1 cellular context compared by ENCODE assay signal in genomic region chr17:8420041-8420934, GRCh38.
A peak's percentile ranks its signal among the peaks of the same experiment; 100 is the strongest.
TF ChIP-seq lines count a peak whose summit lies in the region.

No MANE protein-coding gene starts in this region.

TF ChIP-seq in HepG2, 621 proteins besides CTCF, POLR2A, EP300 and RAD21 (continued from another document and continues in another):
- TF ChIP-seq PAXIP1 (CRISPR knock-in tag; conservative IDR thresholded peaks at IDR 0.05), result peak; percentile 98
- no peak for TF ChIP-seq RFX5 (IDR thresholded peaks at IDR 0.05; ENCODE audit: low read depth, low read length)
- TF ChIP-seq TFDP1 (CRISPR knock-in tag; IDR thresholded peaks at IDR 0.05; ENCODE audit: borderline replicate concordance), result no peak
- peak; percentile 80; the same call in 1 of the 2 replicates for TF ChIP-seq BRCA1 (CRISPR knock-in tag; IDR thresholded peaks at IDR 0.05)
- TF ChIP-seq CEBPG (CRISPR knock-in tag; IDR thresholded peaks at IDR 0.05), result peak; percentile 94
- peak; percentile 90 for TF ChIP-seq ZNF614 (CRISPR knock-in tag; IDR thresholded peaks at IDR 0.05; ENCODE audit: borderline replicate concordance)
- no peak for TF ChIP-seq ZNF468 (CRISPR knock-in tag; IDR thresholded peaks at IDR 0.05)
- peak; percentile 58; the same call in 1 of the 2 replicates for TF ChIP-seq ARID4A (CRISPR knock-in tag; IDR thresholded peaks at IDR 0.05; ENCODE audit: borderline replicate concordance)
- no peak for TF ChIP-seq SOX6 (IDR thresholded peaks at IDR 0.05)
- peak; percentile 98 for TF ChIP-seq SOX6 (CRISPR knock-in tag; IDR thresholded peaks at IDR 0.05)
- TF ChIP-seq NFIB (CRISPR knock-in tag; IDR thresholded peaks at IDR 0.05; ENCODE audit: borderline replicate concordance), result no peak
- peak; percentile 83 for TF ChIP-seq MLX (CRISPR knock-in tag; IDR thresholded peaks at IDR 0.05)
- no peak for TF ChIP-seq DZIP1 (CRISPR knock-in tag; IDR thresholded peaks at IDR 0.05)
- peak; percentile 63; the same call in 1 of the 2 replicates for TF ChIP-seq POGK (CRISPR knock-in tag; conservative IDR thresholded peaks at IDR 0.05)
- TF ChIP-seq MYNN (CRISPR knock-in tag; IDR thresholded peaks at IDR 0.05; ENCODE audit: low read depth), result no peak
- TF ChIP-seq ZNF512 (CRISPR knock-in tag; IDR thresholded peaks at IDR 0.05), result no peak
- no peak for TF ChIP-seq ZC3H13 (CRISPR knock-in tag; IDR thresholded peaks at IDR 0.05)
- peak; percentile 89 for TF ChIP-seq TFAP4 (IDR thresholded peaks at IDR 0.05; ENCODE audit: borderline replicate concordance, low read depth)
- no peak for TF ChIP-seq ZNF446 (CRISPR knock-in tag; IDR thresholded peaks at IDR 0.05)
- TF ChIP-seq ZNF605 (CRISPR knock-in tag; IDR thresholded peaks at IDR 0.05), result no peak
- no peak for TF ChIP-seq MBNL3 (CRISPR knock-in tag; conservative IDR thresholded peaks at IDR 0.05)
- no peak for TF ChIP-seq ZNF703 (CRISPR knock-in tag; IDR thresholded peaks at IDR 0.05; ENCODE audit: borderline replicate concordance)
- no peak for TF ChIP-seq TEAD2 (CRISPR knock-in tag; IDR thresholded peaks at IDR 0.05)
- peak; percentile 99 for TF ChIP-seq NCOR1 (IDR thresholded peaks at IDR 0.05; ENCODE audit: borderline replicate concordance, low read length)
- peak; percentile 75; the same call in 1 of the 2 replicates for TF ChIP-seq ZFP37 (CRISPR knock-in tag; IDR thresholded peaks at IDR 0.05; ENCODE audit: borderline replicate concordance)
- peak; percentile 99 for TF ChIP-seq ATF2 (CRISPR knock-in tag; IDR thresholded peaks at IDR 0.05)
- no peak for TF ChIP-seq GZF1 (CRISPR knock-in tag; IDR thresholded peaks at IDR 0.05)
- TF ChIP-seq HNF1A (IDR thresholded peaks at IDR 0.05; ENCODE audit: low read depth), result peak; percentile 56; the same call in 1 of the 2 replicates
- TF ChIP-seq HNF1A (CRISPR knock-in tag; IDR thresholded peaks at IDR 0.05; ENCODE audit: borderline replicate concordance), result peak; percentile 87; the same call in 1 of the 2 replicates
- TF ChIP-seq ZNF549 (CRISPR knock-in tag; IDR thresholded peaks at IDR 0.05), result no peak
- TF ChIP-seq ZNF589 (CRISPR knock-in tag; conservative IDR thresholded peaks at IDR 0.05), result no peak; the same call in 1 of the 2 replicates
- peak; percentile 89 for TF ChIP-seq ATF7 (IDR thresholded peaks at IDR 0.05)
- TF ChIP-seq ATF7 (CRISPR knock-in tag; IDR thresholded peaks at IDR 0.05), result peak; percentile 97
- TF ChIP-seq ATRX (CRISPR knock-in tag; IDR thresholded peaks at IDR 0.05; ENCODE audit: borderline replicate concordance), result no peak
- 0 out of 2 replicates have a peak, but pooled peaks have one; percentile 21 for TF ChIP-seq ZNF350 (CRISPR knock-in tag; IDR thresholded peaks at IDR 0.05; ENCODE audit: borderline replicate concordance, low read depth)
- no peak for TF ChIP-seq ZNF577 (CRISPR knock-in tag; IDR thresholded peaks at IDR 0.05; ENCODE audit: borderline replicate concordance, low read depth)
